ENCODE assay signal across 8 cellular contexts in the genomic region with DNA sequence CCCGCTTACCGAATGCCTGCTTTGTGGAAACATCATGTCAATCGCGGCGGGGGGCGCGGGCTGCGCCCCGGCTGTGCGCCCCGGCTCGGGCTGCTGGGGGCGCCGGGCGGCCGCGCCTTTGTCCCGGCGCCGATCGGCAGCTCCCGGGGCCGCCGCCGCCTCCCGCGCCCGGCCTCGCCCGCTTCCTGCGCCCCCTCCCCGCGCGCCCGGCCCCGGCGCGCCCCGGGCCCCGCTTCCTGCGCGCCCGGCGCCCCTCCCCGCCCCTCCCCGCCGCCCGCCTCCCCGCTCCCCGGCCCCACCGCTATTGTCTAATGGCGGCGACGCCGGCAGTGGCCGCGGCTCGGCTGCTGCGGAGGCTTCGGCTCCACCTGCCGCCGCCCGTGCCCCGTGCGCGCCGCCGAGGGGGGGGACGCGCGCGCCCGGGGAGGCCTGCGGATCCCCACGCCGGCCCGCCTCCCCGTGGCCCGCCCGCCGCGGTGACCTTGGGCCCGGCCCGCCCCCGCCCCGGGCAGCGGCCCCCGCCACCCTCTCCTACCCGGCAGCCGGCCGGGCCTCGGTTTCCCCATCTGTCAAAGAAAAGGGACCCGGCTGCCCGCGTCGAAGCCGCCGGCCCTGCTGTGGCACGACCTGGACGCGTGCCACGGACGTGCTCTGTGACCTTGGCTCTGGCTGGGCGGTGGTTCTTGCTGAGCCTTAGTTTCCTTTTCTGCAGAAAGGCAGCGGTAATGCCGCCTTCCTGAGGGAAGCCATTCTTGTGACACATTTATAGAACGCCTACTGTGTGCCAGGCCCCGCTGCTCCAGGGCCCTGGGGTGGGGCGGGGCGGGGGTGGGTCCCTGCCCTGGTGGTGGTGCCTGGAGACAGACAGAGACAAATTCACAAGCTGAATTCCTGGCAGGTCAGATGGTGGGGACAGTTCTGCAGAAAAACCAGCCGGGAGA. TPM values are rescaled to one million over a fixed set of nuclear protein-coding genes. Genes with fewer than 3 reads are reported as not detected.
DNase-seq lines count a peak whose midpoint lies in the region; ATAC-seq, FAIRE-seq and TF ChIP-seq lines count a peak whose summit lies in the region.

A gene with protein sequence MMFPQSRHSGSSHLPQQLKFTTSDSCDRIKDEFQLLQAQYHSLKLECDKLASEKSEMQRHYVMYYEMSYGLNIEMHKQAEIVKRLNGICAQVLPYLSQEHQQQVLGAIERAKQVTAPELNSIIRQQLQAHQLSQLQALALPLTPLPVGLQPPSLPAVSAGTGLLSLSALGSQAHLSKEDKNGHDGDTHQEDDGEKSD (minus strand): TSS at position 331 of the 941 bp plus-strand sequence. CDS start 295 bp downstream, at position 36.

- H4K20me1 ChIP-seq in SU-DHL-6 (ENCODE audit: low read depth, low read length) = no peaks in the 10 kb centered on the region

- no peaks in the 10 kb centered on the region; the same call in 1 of the 2 replicates for H3K79me2 ChIP-seq in SU-DHL-6 (ENCODE audit: insufficient read depth, low read length)

- H3F3A ChIP-seq in SU-DHL-6 (ENCODE audit: insufficient read depth) = peaks cover 19% of the 10 kb centered on the region

- no peak for FAIRE-seq in HTR-8/SVneo (lab: Jason Lieb, UNC)

- H3K4me1 ChIP-seq in adipocyte (ENCODE audit: control insufficient read depth, insufficient read depth, low read length) = peaks cover 17% of the 10 kb centered on the region
- peaks cover 51% of the 10 kb centered on the region for H3K4me1 ChIP-seq in left ventricle myocardium inferior

- H3K4me2 ChIP-seq in SU-DHL-6 (ENCODE audit: low read depth, low read length, poor library complexity, severe bottlenecking) = peak within 1 kb of the TSS; percentile 73

- peak within 1 kb of the TSS; percentile 96 for H2AFZ ChIP-seq in SU-DHL-6 (ENCODE audit: low read depth, low read length, severe bottlenecking)

- TF ChIP-seq CTCF in SU-DHL-6 (IDR thresholded peaks at IDR 0.05; ENCODE audit: insufficient read depth, low read length, poor library complexity, severe bottlenecking) (no peak), left ventricle myocardium inferior (IDR thresholded peaks at IDR 0.05; ENCODE audit: borderline replicate concordance) (peak; percentile 24)

- H3K36me3 ChIP-seq in SU-DHL-6 (ENCODE audit: low read length) (no peaks in the 10 kb centered on the region), adipocyte (ENCODE audit: control insufficient read depth, insufficient read depth, low read length, severe bottlenecking) (peaks cover 17% of the 10 kb centered on the region), left ventricle myocardium inferior (peaks cover 26% of the 10 kb centered on the region)

- H3K4me3 ChIP-seq in SU-DHL-6 (ENCODE audit: insufficient read depth, low read length, poor library complexity, severe bottlenecking) = peak within 1 kb of the TSS; percentile 77
- H3K4me3 ChIP-seq in adipocyte (ENCODE audit: low read length) = peak within 1 kb of the TSS; percentile 89
- H3K4me3 ChIP-seq in left ventricle myocardium inferior = peak within 1 kb of the TSS; percentile 79

- DNase-seq in Caki2 (ENCODE audit: low read depth) = no peak
- DNase-seq in HTR-8/SVneo (ENCODE audit: insufficient read length, low spot score) = peak; percentile 31
- DNase-seq in adipocyte (ENCODE audit: low read depth) = peak; percentile 79
- peak; percentile 78 for DNase-seq in left ventricle myocardium inferior
- peak; percentile 49 for DNase-seq in putamen (ENCODE audit: low spot score)

- H3K9me3 ChIP-seq in SU-DHL-6 (ENCODE audit: insufficient read depth, low read length) (no peaks in the 10 kb centered on the region), adipocyte (ENCODE audit: control insufficient read depth, low read length) (no peaks in the 10 kb centered on the region), left ventricle myocardium inferior (replicated peaks) (no peaks in the 10 kb centered on the region)

- in situ Hi-C loops in Caki2 (cut with HindIII; ENCODE audit: low pct_unique_long_range_greater_than_20kb, low sequenced_read_pairs) = no loop called here

- H3K27ac ChIP-seq in SU-DHL-6 (ENCODE audit: low read depth, low read length) = peak within 1 kb of the TSS; percentile 94
- H3K27ac ChIP-seq in left ventricle myocardium inferior (replicated peaks) = peak within 1 kb of the TSS; percentile 97

- ATAC-seq in GM18511 (IDR thresholded peaks at IDR 0.05; ENCODE audit: unreplicated experiment) (no peak), GM18517 (IDR thresholded peaks at IDR 0.05; ENCODE audit: unreplicated experiment) (no peak)

- intact Hi-C loops in left ventricle myocardium inferior (cut with micrococcal nuclease) = no loop called here

- H3K9ac ChIP-seq in SU-DHL-6 (ENCODE audit: low read length) (peak within 1 kb of the TSS; percentile 84), adipocyte (ENCODE audit: low read length) (peak within 1 kb of the TSS; percentile 93)

- H3K27me3 ChIP-seq in SU-DHL-6 (ENCODE audit: low read length) = no peaks in the 10 kb centered on the region
- H3K27me3 ChIP-seq in adipocyte (replicated peaks; ENCODE audit: control insufficient read depth, insufficient read depth, low read length) = peaks cover under 1% of the 10 kb centered on the region
- H3K27me3 ChIP-seq in left ventricle myocardium inferior (ENCODE audit: low read depth) = no peaks in the 10 kb centered on the region

- no peaks in the 10 kb centered on the region for H3K9me2 ChIP-seq in SU-DHL-6 (replicated peaks; ENCODE audit: insufficient read depth, low read length)

RNA-seq across cellular contexts. Expression of the gene that starts here (rescaled TPM):
- total RNA-seq in Caki2 (2014; rRNA removed; shearing (Covaris generic); ENCODE audit: low replicate concordance) = 117 and 168 TPM in 2 replicates
- 799 TPM for total RNA-seq in left ventricle myocardium inferior
